In genomic region chr17:78263736-78264340, GRCh38 we compare ENCODE assay signal across 14 cellular contexts. TPM values are rescaled to one million over a fixed set of nuclear protein-coding genes. Genes with fewer than 3 reads are reported as not detected.
DNase-seq lines count a peak whose midpoint lies in the region; ATAC-seq and TF ChIP-seq lines count a peak whose summit lies in the region.
"Had no signal": no experiment of that assay in that cellular context is flagged by ENCODE, and none has a peak within 500 bp of the region (broad histone marks: within the 10 kb centered on the region; RNA-seq: fewer than 3 reads in every experiment).

No MANE protein-coding gene starts in this region.

- intact Hi-C loops in right lobe of liver (cut with DNase I) (no loop called here), OCI-LY7 (cut with micrococcal nuclease; ENCODE audit: unreplicated experiment) (loop anchor here (10.0 kb wide), 1 partner anchor 1481 kb away; no protein-coding TSS in a partner anchor)

- no peak overlapping the region for H3K4me3 Mint-ChIP-seq in activated T-cell treated with anti-CD3 and anti-CD28 coated beads, Interleukin-2, amount 50 U/mL, for 24 hours
- H3K4me3 Mint-ChIP-seq in activated CD4-positive, alpha-beta memory T cell treated with anti-CD3 and anti-CD28 coated beads, Interleukin-2, amount 10 ng/mL, durations not matched to agents 7 days and 5 days, result no peak overlapping the region
- no peak overlapping the region for H3K4me3 Mint-ChIP-seq in stimulated activated memory B cell treated with anti-CD40 and anti-IgM and Interleukin-4, amounts not matched to agents 10 μg/mL and 1 μg/mL and 100 μg/mL, for 72 hours

- no peak for TF ChIP-seq CTCF in right lobe of liver (IDR thresholded peaks at IDR 0.05)
- no peak for TF ChIP-seq CTCF in OCI-LY7 (conservative IDR thresholded peaks at IDR 0.05; ENCODE audit: low read length)

- H3K36me3 Mint-ChIP-seq in activated T-cell treated with anti-CD3 and anti-CD28 coated beads, Interleukin-2, amount 50 U/mL, for 24 hours (ENCODE audit: low read depth), result no peaks in the 10 kb centered on the region
- H3K36me3 Mint-ChIP-seq in activated CD4-positive, alpha-beta memory T cell treated with anti-CD3 and anti-CD28 coated beads, Interleukin-2, amount 10 ng/mL, durations not matched to agents 7 days and 5 days (ENCODE audit: low read depth), result no peaks in the 10 kb centered on the region
- no peaks in the 10 kb centered on the region for H3K36me3 Mint-ChIP-seq in stimulated activated memory B cell treated with anti-CD40 and anti-IgM and Interleukin-4, amounts not matched to agents 10 μg/mL and 1 μg/mL and 100 μg/mL, for 72 hours

- no TSS peak for BruUV-seq in OCI-LY7 (replicated peaks; lab: Mats Ljungman, UMichigan)

- no peaks in the 10 kb centered on the region for H3K79me2 ChIP-seq in OCI-LY7 (ENCODE audit: insufficient read depth, low read depth, low read length)

- H2AFZ ChIP-seq in OCI-LY7 (ENCODE audit: low read length), result no peak overlapping the region

- H3K4me1 ChIP-seq in right lobe of liver (peaks cover 0 to 26% (median 7%) of the 10 kb centered on the region in 4 donors), OCI-LY7 (ENCODE audit: insufficient read depth, low read length, poor library complexity, severe bottlenecking) (peaks cover 11% of the 10 kb centered on the region)
- H3K4me1 ChIP-seq: tibial artery had no signal

- TF ChIP-seq POLR2A in right lobe of liver (IDR thresholded peaks at IDR 0.05), result no peak

- DNase-seq in activated T-cell treated with anti-CD3 and anti-CD28 coated beads, Interleukin-2, amount 50 U/mL, for 24 hours, result no peak
- DNase-seq in activated T-cell treated with anti-CD3 and anti-CD28 coated beads for 4 hours, result no peak
- no peak for DNase-seq in activated CD4-positive, alpha-beta memory T cell treated with anti-CD3 and anti-CD28 coated beads, Interleukin-2, amount 10 ng/mL, durations not matched to agents 7 days and 5 days
- no peak for DNase-seq in right lobe of liver
- DNase-seq in NCI-H2227 treated with DMSO at 0.1 percent for 48 hours (lab: John Stamatoyannopoulos, UW), result no peak
- no peak for DNase-seq in OCI-LY7 (ENCODE audit: low spot score)
- DNase-seq in hepatic stellate cell (ENCODE audit: low spot score), result no peak
- DNase-seq: activated CD4-positive, alpha-beta T cell treated with anti-CD3 and anti-CD28 coated beads for 4 hours; activated effector memory CD4-positive, alpha-beta T cell treated with Interleukin-2 at 50 U/mL for 16 hours; brain microvascular endothelial cell; tibial artery had no signal

- ATAC-seq in right lobe of liver, result no peak
- no peak for ATAC-seq in stimulated activated memory B cell treated with anti-CD40 and anti-IgM and Interleukin-4, amounts not matched to agents 10 μg/mL and 1 μg/mL and 100 μg/mL, for 72 hours

- H3K4me3 ChIP-seq in right lobe of liver (no peak overlapping the region), OCI-LY7 (ENCODE audit: low read depth, low read length, poor library complexity, severe bottlenecking) (no peak overlapping the region)
- H3K4me3 ChIP-seq: tibial artery had no signal

- H3K4me1 Mint-ChIP-seq in activated T-cell treated with anti-CD3 and anti-CD28 coated beads, Interleukin-2, amount 50 U/mL, for 24 hours (ENCODE audit: low read depth), result peaks cover 37% of the 10 kb centered on the region
- peaks cover 41% of the 10 kb centered on the region for H3K4me1 Mint-ChIP-seq in activated CD4-positive, alpha-beta memory T cell treated with anti-CD3 and anti-CD28 coated beads, Interleukin-2, amount 10 ng/mL, durations not matched to agents 7 days and 5 days
- H3K4me1 Mint-ChIP-seq in stimulated activated memory B cell treated with anti-CD40 and anti-IgM and Interleukin-4, amounts not matched to agents 10 μg/mL and 1 μg/mL and 100 μg/mL, for 72 hours, result peaks cover 15% of the 10 kb centered on the region

- H3K9me3 ChIP-seq in right lobe of liver, result no peaks in the 10 kb centered on the region
- no peaks in the 10 kb centered on the region for H3K9me3 ChIP-seq in OCI-LY7 (ENCODE audit: low read length)
- H3K9me3 ChIP-seq: tibial artery had no signal

- no peaks in the 10 kb centered on the region for H3K27me3 Mint-ChIP-seq in activated T-cell treated with anti-CD3 and anti-CD28 coated beads, Interleukin-2, amount 50 U/mL, for 24 hours
- H3K27me3 Mint-ChIP-seq in activated CD4-positive, alpha-beta memory T cell treated with anti-CD3 and anti-CD28 coated beads, Interleukin-2, amount 10 ng/mL, durations not matched to agents 7 days and 5 days, result no peaks in the 10 kb centered on the region
- peaks cover 10% of the 10 kb centered on the region for H3K27me3 Mint-ChIP-seq in stimulated activated memory B cell treated with anti-CD40 and anti-IgM and Interleukin-4, amounts not matched to agents 10 μg/mL and 1 μg/mL and 100 μg/mL, for 72 hours

- no peaks in the 10 kb centered on the region for H3K9me3 Mint-ChIP-seq in activated T-cell treated with anti-CD3 and anti-CD28 coated beads, Interleukin-2, amount 50 U/mL, for 24 hours
- no peaks in the 10 kb centered on the region for H3K9me3 Mint-ChIP-seq in activated CD4-positive, alpha-beta memory T cell treated with anti-CD3 and anti-CD28 coated beads, Interleukin-2, amount 10 ng/mL, durations not matched to agents 7 days and 5 days
- no peaks in the 10 kb centered on the region for H3K9me3 Mint-ChIP-seq in stimulated activated memory B cell treated with anti-CD40 and anti-IgM and Interleukin-4, amounts not matched to agents 10 μg/mL and 1 μg/mL and 100 μg/mL, for 72 hours

- CTCF ChIA-PET in activated CD4-positive, alpha-beta memory T cell treated with anti-CD3 and anti-CD28 coated beads, Interleukin-2, amount 10 ng/mL, durations not matched to agents 7 days and 5 days (lab: Charles Lee), result interaction anchor here (0.6 to 2.1 kb wide), 2 partner anchors 13 to 97 kb away, joined by 4 to 10 read pairs; no protein-coding TSS in a partner anchor
- CTCF ChIA-PET in OCI-LY7 (lab: Charles Lee; ENCODE audit: unreplicated experiment), result no interaction called here

- H3K4me2 ChIP-seq in OCI-LY7 (ENCODE audit: low read length), result no peak overlapping the region

- H4K20me1 ChIP-seq in OCI-LY7 (ENCODE audit: insufficient read depth, low read length), result no peaks in the 10 kb centered on the region

- H3K36me3 ChIP-seq in right lobe of liver (no peaks in the 10 kb centered on the region), OCI-LY7 (ENCODE audit: insufficient read depth, low read length) (no peaks in the 10 kb centered on the region)
- H3K36me3 ChIP-seq: brain microvascular endothelial cell, tibial artery had no signal

- WGBS in right lobe of liver (ENCODE audit: insufficient coverage, low coverage, low lambda C conversion rate, missing lambda C conversion rate), result 78% methylated on average over 3 of the region's 9 CpGs

- POLR2A ChIA-PET in activated CD4-positive, alpha-beta memory T cell treated with anti-CD3 and anti-CD28 coated beads, Interleukin-2, amount 10 ng/mL, durations not matched to agents 7 days and 5 days (lab: Charles Lee), result interaction anchor here (0.7 to 2.6 kb wide), 4 partner anchors 9 to 77 kb away, joined by 3 to 9 read pairs (median 5); no protein-coding TSS in a partner anchor
- POLR2A ChIA-PET in OCI-LY7 (lab: Charles Lee), result no interaction called here

- peak overlapping the region in 2 of 3 donors; percentile 43 to 54 for H3K27ac ChIP-seq in right lobe of liver
- no peak overlapping the region for H3K27ac ChIP-seq in OCI-LY7 (ENCODE audit: low read depth, low read length, poor library complexity, severe bottlenecking)
- H3K27ac ChIP-seq: brain microvascular endothelial cell, tibial artery had no signal

- no peaks in the 10 kb centered on the region for H3K9me2 ChIP-seq in OCI-LY7 (ENCODE audit: insufficient read depth, low read length)

- peak overlapping the region; percentile 81 for H3K27ac Mint-ChIP-seq in activated T-cell treated with anti-CD3 and anti-CD28 coated beads, Interleukin-2, amount 50 U/mL, for 24 hours
- H3K27ac Mint-ChIP-seq in activated CD4-positive, alpha-beta memory T cell treated with anti-CD3 and anti-CD28 coated beads, Interleukin-2, amount 10 ng/mL, durations not matched to agents 7 days and 5 days, result peak overlapping the region; percentile 74
- peak overlapping the region; percentile 20 for H3K27ac Mint-ChIP-seq in stimulated activated memory B cell treated with anti-CD40 and anti-IgM and Interleukin-4, amounts not matched to agents 10 μg/mL and 1 μg/mL and 100 μg/mL, for 72 hours

- H3K27me3 ChIP-seq in right lobe of liver, result no peaks in the 10 kb centered on the region

RNA-seq across cellular contexts. Expression of gene TMEM235, which starts 32.4 kb away (rescaled TPM):
- not detected for total RNA-seq in activated CD4-positive, alpha-beta memory T cell treated with anti-CD3 and anti-CD28 coated beads, Interleukin-2, amount 10 ng/mL, durations not matched to agents 7 days and 5 days
- total RNA-seq in right lobe of liver (not detected), OCI-LY7 (2022) (not detected in 2 replicates)
- 0.32 TPM in 1 of 2 replicates, not detected in the other for total RNA-seq in OCI-LY7 (2014; rRNA removed; shearing (Covaris generic))
- total RNA-seq: glomerular endothelial cell, HT1080 had no signal

RNA-seq across cellular contexts. Expression of gene BIRC5, which starts 49.8 kb away (rescaled TPM):
- 10 to 100 TPM; 86.1 to 86.5 TPM for total RNA-seq in activated CD4-positive, alpha-beta memory T cell treated with anti-CD3 and anti-CD28 coated beads, Interleukin-2, amount 10 ng/mL, durations not matched to agents 7 days and 5 days
- total RNA-seq in right lobe of liver, result 1 to 10 TPM in 4 of 6 experiments, under 1 TPM in 2; 0.57 to 2.0 (median 1.4) TPM
- 229 and 266 TPM in 2 replicates for total RNA-seq in OCI-LY7 (2014; rRNA removed; shearing (Covaris generic))
- total RNA-seq in OCI-LY7 (2022), result 184 and 190 TPM in 2 replicates

Comparison
In these comparisons a context has a peak if more than half of its experiments do, and no peak if none do; other contexts are left out.
1. H3K27ac Mint-ChIP-seq: peak in every context shown above with its lines; median percentile 81 in activated T-cell treated with anti-CD3 and anti-CD28 coated beads, Interleukin-2, amount 50 U/mL, for 24 hours; 74 in activated CD4-positive, alpha-beta memory T cell treated with anti-CD3 and anti-CD28 coated beads, Interleukin-2, amount 10 ng/mL, durations not matched to agents 7 days and 5 days; 20 in stimulated activated memory B cell treated with anti-CD40 and anti-IgM and Interleukin-4, amounts not matched to agents 10 μg/mL and 1 μg/mL and 100 μg/mL, for 72 hours.
2. RNA of gene BIRC5, which starts 49.8 kb away (total RNA-seq): 184 to 266 TPM in OCI-LY7 and 86.1 to 86.5 TPM in activated CD4-positive, alpha-beta memory T cell treated with anti-CD3 and anti-CD28 coated beads, Interleukin-2, amount 10 ng/mL, durations not matched to agents 7 days and 5 days; 0.57 to 2.0 TPM in right lobe of liver; every median in the first group is over 10 times any median in the second.